ENCODE assay signal across 12 cellular contexts in the genomic region with DNA sequence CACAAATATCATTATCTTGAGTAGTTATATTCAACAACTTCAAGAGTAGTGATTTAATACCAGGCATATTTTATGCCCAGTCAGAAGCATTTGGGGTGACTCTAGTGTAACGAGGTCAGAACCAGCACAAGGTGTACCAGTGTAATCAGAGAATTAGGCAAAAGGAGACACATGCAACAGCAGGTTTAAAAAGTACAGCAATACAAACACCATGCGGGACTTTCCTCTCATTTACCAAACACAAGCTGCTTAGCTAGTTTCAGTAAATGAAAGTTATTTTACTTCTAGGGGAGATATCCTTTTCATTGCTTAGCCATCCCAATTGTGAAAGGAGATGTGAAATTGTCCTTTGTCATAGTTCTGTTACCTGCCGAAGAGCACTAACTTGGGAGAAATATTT. TPM values are rescaled to one million over a fixed set of nuclear protein-coding genes. Genes with fewer than 3 reads are reported as not detected.
DNase-seq lines count a peak whose midpoint lies in the region; ATAC-seq and TF ChIP-seq lines count a peak whose summit lies in the region.
"Had no signal": no experiment of that assay in that cellular context is flagged by ENCODE, and none has a peak within 500 bp of the region (broad histone marks: within the 10 kb centered on the region; RNA-seq: fewer than 3 reads in every experiment).

No MANE protein-coding gene starts in this region.

- no peak overlapping the region for H3K9ac ChIP-seq in endodermal cell (ENCODE audit: extremely low read depth, low read length, poor library complexity, severe bottlenecking)

- H3K4me1 Mint-ChIP-seq in endodermal cell = peaks cover 7% of the 10 kb centered on the region
- H3K4me1 Mint-ChIP-seq in nephron = peaks cover 52% of the 10 kb centered on the region

- H3K4me3 ChIP-seq in GM12864 (ENCODE audit: low read depth, low read length) (no peak overlapping the region), endodermal cell (ENCODE audit: low read length) (peak overlapping the region; percentile 9)

- H3K36me3 Mint-ChIP-seq in endodermal cell (ENCODE audit: low read depth) = no peaks in the 10 kb centered on the region
- no peaks in the 10 kb centered on the region for H3K36me3 Mint-ChIP-seq in nephron (ENCODE audit: low read depth)

- peak; percentile 48 for ATAC-seq in GM21717 (IDR thresholded peaks at IDR 0.05; ENCODE audit: unreplicated experiment)
- ATAC-seq in foreskin keratinocyte = no peak
- no peak for ATAC-seq in HG03439 (IDR thresholded peaks at IDR 0.05; ENCODE audit: unreplicated experiment)

- H3K36me3 ChIP-seq in endodermal cell (ENCODE audit: control insufficient read depth, insufficient read depth, low read length) = no peaks in the 10 kb centered on the region

- H3K27me3 ChIP-seq in endodermal cell (ENCODE audit: control insufficient read depth, insufficient read depth, low read length, poor library complexity, severe bottlenecking) (no peaks in the 10 kb centered on the region), foreskin keratinocyte (peaks cover 40% of the 10 kb centered on the region)

- 91 to 100% methylated on average over 2 of the region's 3 CpGs for WGBS in endodermal cell (ENCODE audit: insufficient coverage in 1 of 2, insufficient read length in 1 of 2), 2 experiments

- peaks cover 3% of the 10 kb centered on the region for H3K4me1 ChIP-seq in endodermal cell (ENCODE audit: control insufficient read depth, insufficient read depth, low read length)
- no peaks in the 10 kb centered on the region for H3K4me1 ChIP-seq in foreskin keratinocyte

- H3K9me3 ChIP-seq in endodermal cell (ENCODE audit: control insufficient read depth, low read length) = no peaks in the 10 kb centered on the region

- DNase-seq in GM12864 (ENCODE audit: low read depth) (peak; percentile 40), endodermal cell (no peak), HuH-7.5 (ENCODE audit: low spot score) (no peak), Kasumi-1 (lab: John Stamatoyannopoulos, UW) (no peak), foreskin keratinocyte (no peak)
- DNase-seq: activated CD4-positive, alpha-beta T cell treated with anti-CD3 and anti-CD28 coated beads, Interleukin-2, amount 10 ng/mL, durations not matched to agents 7 days and 5 days; cortex of kidney; mammary epithelial cell; NCI-H1436 had no signal

- H3K27me3 Mint-ChIP-seq in endodermal cell (ENCODE audit: insufficient read depth) (no peaks in the 10 kb centered on the region), nephron (ENCODE audit: low read depth) (no peaks in the 10 kb centered on the region)

- no peaks in the 10 kb centered on the region for H3K9me3 Mint-ChIP-seq in endodermal cell
- no peaks in the 10 kb centered on the region for H3K9me3 Mint-ChIP-seq in nephron
- H3K9me3 Mint-ChIP-seq: activated CD4-positive, alpha-beta T cell treated with anti-CD3 and anti-CD28 coated beads, Interleukin-2, amount 10 ng/mL, durations not matched to agents 7 days and 5 days had no signal

- H3K27ac Mint-ChIP-seq in endodermal cell (no peak overlapping the region), nephron (peak overlapping the region; percentile 62 to 93 (median 92))
- H3K27ac Mint-ChIP-seq: activated CD4-positive, alpha-beta T cell treated with anti-CD3 and anti-CD28 coated beads, Interleukin-2, amount 10 ng/mL, durations not matched to agents 7 days and 5 days had no signal

- H3K4me3 Mint-ChIP-seq in endodermal cell (no peak overlapping the region), nephron (peak overlapping the region; percentile 64 to 87 (median 87))
- H3K4me3 Mint-ChIP-seq: activated CD4-positive, alpha-beta T cell treated with anti-CD3 and anti-CD28 coated beads, Interleukin-2, amount 10 ng/mL, durations not matched to agents 7 days and 5 days had no signal

- no peak for TF ChIP-seq CTCF in GM12864 (IDR thresholded peaks at IDR 0.05; ENCODE audit: low read depth, low read length, missing control alignments)
- TF ChIP-seq CTCF in endodermal cell (conservative IDR thresholded peaks at IDR 0.05) = no peak
- no peak for TF ChIP-seq CTCF in nephron (IDR thresholded peaks at IDR 0.05; ENCODE audit: unreplicated experiment in 3 of 3)
- no peak for TF ChIP-seq CTCF in foreskin keratinocyte (conservative IDR thresholded peaks at IDR 0.05)

- no peak overlapping the region for H3K27ac ChIP-seq in endodermal cell (ENCODE audit: low read depth, low read length)
- H3K27ac ChIP-seq in foreskin keratinocyte = no peak overlapping the region

RNA-seq across cellular contexts. Expression of a gene that starts 0.8 kb away (rescaled TPM):
- total RNA-seq in endodermal cell (under 1 TPM; 0.35 TPM), foreskin keratinocyte (not detected in 2 replicates)
- polyA plus RNA-seq in endodermal cell (2013, experiment 1 of 2) = 2.6 TPM
- 2.1 TPM for polyA plus RNA-seq in endodermal cell (2013, experiment 2 of 2)
- polyA plus RNA-seq in foreskin keratinocyte = not detected in 2 replicates
- polyA plus RNA-seq: mammary epithelial cell had no signal
